Comparison of ENCODE assay signal across 17 cellular contexts in genomic region chr1:222736470-222736869, GRCh38. TPM values are rescaled to one million over a fixed set of nuclear protein-coding genes. Genes with fewer than 3 reads are reported as not detected.
"Had no signal": no experiment of that assay in that cellular context is flagged by ENCODE, and none has a peak within 500 bp of the region (broad histone marks: within the 10 kb centered on the region; RNA-seq: fewer than 3 reads in every experiment).

No MANE protein-coding gene starts in this region.

- ATAC-seq: activated T-helper 17 cell treated with anti-CD3 and anti-CD28 coated beads, Interleukin-2, amount 50 U/mL, for 72 hours; gastroesophageal sphincter; psoas muscle; sciatic nerve; stimulated activated naive B cell treated with anti-CD40 and anti-IgM and Interleukin-4, amounts not matched to agents 10 μg/mL and 1 μg/mL and 100 μg/mL, for 72 hours; T-cell had no signal

- H3K4me3 Mint-ChIP-seq: activated CD4-positive, alpha-beta T cell treated with anti-CD3 and anti-CD28 coated beads, Interleukin-2, amount 10 ng/mL, durations not matched to agents 24 days and 14 days; activated naive CD4-positive, alpha-beta T cell treated with anti-CD3 and anti-CD28 coated beads, Interleukin-2, amount 10 ng/mL, durations not matched to agents 7 days and 5 days; activated T-helper 17 cell treated with anti-CD3 and anti-CD28 coated beads, Interleukin-2, amount 50 U/mL, for 72 hours; nephron; stimulated activated naive B cell treated with anti-CD40 and anti-IgM and Interleukin-4, amounts not matched to agents 10 μg/mL and 1 μg/mL and 100 μg/mL, for 72 hours; T-cell; type B pancreatic cell had no signal

- H3K4me1 ChIP-seq: psoas muscle had no signal

- H3K9me3 ChIP-seq: gastroesophageal sphincter, psoas muscle, spleen had no signal

- H3K27ac Mint-ChIP-seq: activated CD4-positive, alpha-beta T cell treated with anti-CD3 and anti-CD28 coated beads, Interleukin-2, amount 10 ng/mL, durations not matched to agents 24 days and 14 days; activated naive CD4-positive, alpha-beta T cell treated with anti-CD3 and anti-CD28 coated beads, Interleukin-2, amount 10 ng/mL, durations not matched to agents 7 days and 5 days; activated T-helper 17 cell treated with anti-CD3 and anti-CD28 coated beads, Interleukin-2, amount 50 U/mL, for 72 hours; nephron; stimulated activated naive B cell treated with anti-CD40 and anti-IgM and Interleukin-4, amounts not matched to agents 10 μg/mL and 1 μg/mL and 100 μg/mL, for 72 hours; T-cell; type B pancreatic cell had no signal

- H3K9me3 Mint-ChIP-seq: activated CD4-positive, alpha-beta T cell treated with anti-CD3 and anti-CD28 coated beads, Interleukin-2, amount 10 ng/mL, durations not matched to agents 24 days and 14 days; activated naive CD4-positive, alpha-beta T cell treated with anti-CD3 and anti-CD28 coated beads, Interleukin-2, amount 10 ng/mL, durations not matched to agents 7 days and 5 days; activated T-helper 17 cell treated with anti-CD3 and anti-CD28 coated beads, Interleukin-2, amount 50 U/mL, for 72 hours; nephron; stimulated activated naive B cell treated with anti-CD40 and anti-IgM and Interleukin-4, amounts not matched to agents 10 μg/mL and 1 μg/mL and 100 μg/mL, for 72 hours; T-cell; type B pancreatic cell had no signal

- H3K27ac ChIP-seq: cardiac muscle cell, gastroesophageal sphincter, psoas muscle, WERI-Rb-1 had no signal

- H3K27me3 Mint-ChIP-seq: activated CD4-positive, alpha-beta T cell treated with anti-CD3 and anti-CD28 coated beads, Interleukin-2, amount 10 ng/mL, durations not matched to agents 24 days and 14 days; activated naive CD4-positive, alpha-beta T cell treated with anti-CD3 and anti-CD28 coated beads, Interleukin-2, amount 10 ng/mL, durations not matched to agents 7 days and 5 days; activated T-helper 17 cell treated with anti-CD3 and anti-CD28 coated beads, Interleukin-2, amount 50 U/mL, for 72 hours; stimulated activated naive B cell treated with anti-CD40 and anti-IgM and Interleukin-4, amounts not matched to agents 10 μg/mL and 1 μg/mL and 100 μg/mL, for 72 hours; T-cell; type B pancreatic cell had no signal

- H3K36me3 ChIP-seq: WERI-Rb-1 had no signal

- H3K4me3 ChIP-seq: cardiac muscle cell, gastroesophageal sphincter, psoas muscle had no signal

- DNase-seq: activated CD4-positive, alpha-beta T cell treated with anti-CD3 and anti-CD28 coated beads, Interleukin-2, amount 10 ng/mL, durations not matched to agents 24 days and 14 days; activated naive CD4-positive, alpha-beta T cell treated with anti-CD3 and anti-CD28 coated beads, Interleukin-2, amount 10 ng/mL, durations not matched to agents 7 days and 5 days; left colon; psoas muscle; spleen; stimulated activated CD4-positive, alpha-beta T cell treated with anti-CD3 and anti-CD28 coated beads, Interleukin-1b, Interleukin-23, amount 100 ng/mL, for 48 hours; stimulated activated naive B cell treated with anti-CD40 and anti-IgM and Interleukin-4, amounts not matched to agents 10 μg/mL and 1 μg/mL and 100 μg/mL, for 72 hours; T-cell; WERI-Rb-1 had no signal

- H3K27me3 ChIP-seq: cardiac muscle cell, gastroesophageal sphincter, spleen had no signal

- H3K4me1 Mint-ChIP-seq: activated T-helper 17 cell treated with anti-CD3 and anti-CD28 coated beads, Interleukin-2, amount 50 U/mL, for 72 hours; nephron had no signal

RNA-seq across cellular contexts. Expression of gene FAM177B, which starts 0.5 kb away (rescaled TPM):
- total RNA-seq: activated CD4-positive, alpha-beta T cell treated with anti-CD3 and anti-CD28 coated beads, Interleukin-2, amount 10 ng/mL, durations not matched to agents 24 days and 14 days; cardiac muscle cell; lung microvascular endothelial cell; osteoblast; psoas muscle; sciatic nerve had no signal
- polyA plus RNA-seq: cardiac muscle cell had no signal
